In genomic region chr6:28838634-28839442, GRCh38 we compare ENCODE assay signal across 8 cellular contexts.
DNase-seq lines count a peak whose midpoint lies in the region; ATAC-seq and TF ChIP-seq lines count a peak whose summit lies in the region.

No MANE protein-coding gene starts in this region.

- H3K4me1 ChIP-seq in left lung, result peaks cover 0 to 18% of the 10 kb centered on the region in 2 donors

- H3K9me3 ChIP-seq in left lung, result no peaks in the 10 kb centered on the region

- H3K4me3 ChIP-seq in left lung, result peak overlapping the region; percentile 60 to 65

- DNase-seq in AG20443 (ENCODE audit: low spot score), result peak; percentile 88
- peak; percentile 59 for DNase-seq in GM19238 (ENCODE audit: insufficient read length, low spot score)
- peak; percentile 79 for DNase-seq in NCI-H526 treated with DMSO at 0.1 percent for 48 hours (lab: John Stamatoyannopoulos, UW)
- peak; percentile 94 for DNase-seq in activated CD4-positive, alpha-beta T cell treated with anti-CD3 and anti-CD28 coated beads, Interleukin-2, amount 10 ng/mL, durations not matched to agents 24 days and 14 days
- peak; percentile 91 for DNase-seq in dedifferentiated amniotic fluid mesenchymal stem cell (ENCODE audit: extremely low spot score)
- DNase-seq in left lung, result peak; percentile 87 to 94
- DNase-seq in stimulated activated CD4-positive, alpha-beta T cell treated with anti-CD3 and anti-CD28 coated beads, Interleukin-1b, Interleukin-23, amount 100 ng/mL, for 4 hours (ENCODE audit: low read depth in 2 of 2), result peak; percentile 79 to 88

- H3K36me3 Mint-ChIP-seq in activated CD4-positive, alpha-beta T cell treated with anti-CD3 and anti-CD28 coated beads, Interleukin-2, amount 10 ng/mL, durations not matched to agents 24 days and 14 days (ENCODE audit: low read depth), result no peaks in the 10 kb centered on the region

- peaks cover 44% of the 10 kb centered on the region for H3K27me3 Mint-ChIP-seq in activated CD4-positive, alpha-beta T cell treated with anti-CD3 and anti-CD28 coated beads, Interleukin-2, amount 10 ng/mL, durations not matched to agents 24 days and 14 days

- H3K9me3 Mint-ChIP-seq in activated CD4-positive, alpha-beta T cell treated with anti-CD3 and anti-CD28 coated beads, Interleukin-2, amount 10 ng/mL, durations not matched to agents 24 days and 14 days, result peaks cover 5% of the 10 kb centered on the region

- H3K27me3 ChIP-seq in left lung, result peaks cover 13 to 81% of the 10 kb centered on the region in 2 donors

- H3K27ac ChIP-seq in left lung, result peak overlapping the region; percentile 43 to 72

- no peaks in the 10 kb centered on the region for H3K36me3 ChIP-seq in left lung

- peaks cover 16% of the 10 kb centered on the region for H3K4me1 Mint-ChIP-seq in activated CD4-positive, alpha-beta T cell treated with anti-CD3 and anti-CD28 coated beads, Interleukin-2, amount 10 ng/mL, durations not matched to agents 24 days and 14 days

- intact Hi-C loops in activated CD4-positive, alpha-beta T cell treated with anti-CD3 and anti-CD28 coated beads, Interleukin-2, amount 10 ng/mL, durations not matched to agents 24 days and 14 days (cut with micrococcal nuclease), result loop anchor here (1.0 to 10.0 kb wide), 7 partner anchors 24 to 934 kb away; partner anchors contain the start of gene OR2H2
- intact Hi-C loops in left lung (cut with DNase I), result loop anchor here in 1 of 2 donors (5.0 kb wide), 1 partner anchor 178 kb away; no protein-coding TSS in a partner anchor

- peak overlapping the region; percentile 98 for H3K4me3 Mint-ChIP-seq in activated CD4-positive, alpha-beta T cell treated with anti-CD3 and anti-CD28 coated beads, Interleukin-2, amount 10 ng/mL, durations not matched to agents 24 days and 14 days

- ATAC-seq in HG03457 (IDR thresholded peaks at IDR 0.05; ENCODE audit: unreplicated experiment) (peak; percentile 50), left lung (peak; percentile 92)

- peak overlapping the region; percentile 81 for H3K27ac Mint-ChIP-seq in activated CD4-positive, alpha-beta T cell treated with anti-CD3 and anti-CD28 coated beads, Interleukin-2, amount 10 ng/mL, durations not matched to agents 24 days and 14 days

- peak; percentile 30 to 42 for TF ChIP-seq CTCF in left lung (IDR thresholded peaks at IDR 0.05)

Comparison
In these comparisons a context has a peak if more than half of its experiments do, and no peak if none do; other contexts are left out.
1. Peak in every context shown above with its lines: DNase-seq, ATAC-seq, H3K4me3 ChIP-seq and H3K27ac ChIP-seq.